ENCODE assay signal across 8 cellular contexts in the genomic region with DNA sequence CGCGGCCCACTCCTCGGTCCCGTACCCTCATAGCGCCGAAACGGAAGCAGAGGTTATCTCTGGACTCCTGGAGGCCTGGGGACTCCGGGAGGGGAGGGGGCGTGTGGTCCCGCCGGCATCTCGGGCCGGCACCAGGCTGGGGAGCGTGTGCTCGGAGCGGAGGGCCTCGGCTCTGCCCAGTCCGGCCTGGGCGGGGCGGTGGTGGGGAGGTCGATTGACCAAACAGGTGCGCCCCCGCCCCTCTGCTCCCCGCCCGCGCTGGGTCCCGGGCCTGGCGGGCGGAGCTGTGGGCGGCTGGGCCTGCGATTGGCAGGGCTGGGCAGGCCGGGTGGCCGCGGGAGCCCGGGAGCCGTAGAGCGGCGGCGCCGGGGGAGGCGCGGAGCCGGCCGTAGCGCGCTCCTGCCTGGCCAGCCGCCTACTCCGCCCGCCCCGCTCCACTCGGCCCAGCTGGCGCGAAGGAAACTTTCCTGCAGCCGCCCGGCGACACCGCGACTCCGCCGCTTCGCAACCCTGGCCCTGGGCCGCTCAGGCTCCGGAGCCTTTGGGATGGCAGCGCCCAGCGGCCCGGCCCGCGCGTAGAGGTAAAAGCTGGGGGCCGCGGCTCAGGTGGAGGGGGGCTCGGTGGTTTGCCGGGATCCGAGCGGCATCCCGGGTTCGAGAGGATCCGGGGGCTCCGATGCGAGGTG. TPM values are rescaled to one million over a fixed set of nuclear protein-coding genes. Genes with fewer than 3 reads are reported as not detected.
DNase-seq lines count a peak whose midpoint lies in the region; ATAC-seq and TF ChIP-seq lines count a peak whose summit lies in the region.

No MANE protein-coding gene starts in this region.

- BruUV-seq in A673 (replicated peaks; lab: Mats Ljungman, UMichigan) = no TSS peak

- no peak for TF ChIP-seq POLR2A in lower leg skin (IDR thresholded peaks at IDR 0.05)

- DNase-seq in A673 (ENCODE audit: low spot score) = no peak
- DNase-seq in lower leg skin (ENCODE audit: low spot score in 2 of 2) = peak in 1 of 2 donors; percentile 90
- peak; percentile 96 for DNase-seq in upper lobe of right lung
- no peak for DNase-seq in activated naive CD4-positive, alpha-beta T cell treated with anti-CD3 and anti-CD28 coated beads, Interleukin-2, amount 10 ng/mL, durations not matched to agents 7 days and 5 days

- H3K4me1 Mint-ChIP-seq in dendritic cell treated with granulocyte-macrophage colony-stimulating factor and Interleukin-4, amounts not matched to agents 40 ng/mL and 50 ng/mL, for 4 days (ENCODE audit: low read depth) = peaks cover 50% of the 10 kb centered on the region
- H3K4me1 Mint-ChIP-seq in activated naive CD4-positive, alpha-beta T cell treated with anti-CD3 and anti-CD28 coated beads, Interleukin-2, amount 10 ng/mL, durations not matched to agents 7 days and 5 days = no peaks in the 10 kb centered on the region

- H3K4me1 ChIP-seq in A673 (ENCODE audit: insufficient read depth, low read length, poor library complexity, severe bottlenecking) = no peaks in the 10 kb centered on the region
- H3K4me1 ChIP-seq in HUES6 (ENCODE audit: control insufficient read depth, insufficient read depth, low read length) = peaks cover 24% of the 10 kb centered on the region
- H3K4me1 ChIP-seq in upper lobe of right lung = peaks cover 34% of the 10 kb centered on the region

- no peaks in the 10 kb centered on the region for H3K36me3 Mint-ChIP-seq in dendritic cell treated with granulocyte-macrophage colony-stimulating factor and Interleukin-4, amounts not matched to agents 40 ng/mL and 50 ng/mL, for 4 days (ENCODE audit: low read depth)
- peaks cover 4% of the 10 kb centered on the region for H3K36me3 Mint-ChIP-seq in activated naive CD4-positive, alpha-beta T cell treated with anti-CD3 and anti-CD28 coated beads, Interleukin-2, amount 10 ng/mL, durations not matched to agents 7 days and 5 days

- H3K27ac Mint-ChIP-seq in dendritic cell treated with granulocyte-macrophage colony-stimulating factor and Interleukin-4, amounts not matched to agents 40 ng/mL and 50 ng/mL, for 4 days = no peak overlapping the region
- no peak overlapping the region for H3K27ac Mint-ChIP-seq in activated naive CD4-positive, alpha-beta T cell treated with anti-CD3 and anti-CD28 coated beads, Interleukin-2, amount 10 ng/mL, durations not matched to agents 7 days and 5 days

- peak overlapping the region; percentile 73 for H3K9ac ChIP-seq in HUES6 (ENCODE audit: low read length)

- CTCF ChIA-PET in A673 (lab: Charles Lee) = no interaction called here
- CTCF ChIA-PET in activated naive CD4-positive, alpha-beta T cell treated with anti-CD3 and anti-CD28 coated beads, Interleukin-2, amount 10 ng/mL, durations not matched to agents 7 days and 5 days (lab: Charles Lee) = no interaction called here

- intact Hi-C loops in A673 (cut with micrococcal nuclease; ENCODE audit: unreplicated experiment) (no loop called here), lower leg skin (cut with DNase I; ENCODE audit: low total_unique reads) (no loop called here), upper lobe of right lung (cut with DNase I) (no loop called here)
- intact Hi-C loops in dendritic cell treated with granulocyte-macrophage colony-stimulating factor and Interleukin-4, amounts not matched to agents 40 ng/mL and 50 ng/mL, for 4 days (cut with micrococcal nuclease) = no loop called here

- peak; percentile 91 for ATAC-seq in upper lobe of right lung
- ATAC-seq in GM21515 (IDR thresholded peaks at IDR 0.05; ENCODE audit: unreplicated experiment) = no peak
- ATAC-seq in GM21447 (IDR thresholded peaks at IDR 0.05; ENCODE audit: unreplicated experiment) = no peak

- WGBS in lower leg skin, 2 donors = 0 to 2% methylated on average over 24 to 35 of the region's 80 CpGs

- H3K27ac ChIP-seq in A673 (ENCODE audit: low read depth, low read length, poor library complexity, severe bottlenecking) (no peak overlapping the region), HUES6 (ENCODE audit: low read depth, low read length) (no peak overlapping the region), upper lobe of right lung (peak overlapping the region; percentile 87)

- H3K4me3 ChIP-seq in A673 (ENCODE audit: low read depth, low read length, poor library complexity, severe bottlenecking) = peak overlapping the region; percentile 48
- H3K4me3 ChIP-seq in HUES6 (ENCODE audit: low read depth, low read length) = peak overlapping the region; percentile 89
- peak overlapping the region; percentile 46 for H3K4me3 ChIP-seq in lower leg skin (ENCODE audit: low read depth, poor library complexity, severe bottlenecking)
- peak overlapping the region; percentile 65 for H3K4me3 ChIP-seq in upper lobe of right lung

- H3K36me3 ChIP-seq in A673 (ENCODE audit: insufficient read depth, low read length, poor library complexity, severe bottlenecking) (no peaks in the 10 kb centered on the region), HUES6 (ENCODE audit: control insufficient read depth, insufficient read depth, low read length) (no peaks in the 10 kb centered on the region), upper lobe of right lung (no peaks in the 10 kb centered on the region)

- H3K9me3 ChIP-seq in A673 (ENCODE audit: low read depth, low read length, poor library complexity, severe bottlenecking) (peaks cover 6% of the 10 kb centered on the region), HUES6 (ENCODE audit: control insufficient read depth, insufficient read depth, low read depth, low read length) (peaks cover 7% of the 10 kb centered on the region; the same call in 1 of the 2 replicates), upper lobe of right lung (no peaks in the 10 kb centered on the region)

- H3K27me3 Mint-ChIP-seq in dendritic cell treated with granulocyte-macrophage colony-stimulating factor and Interleukin-4, amounts not matched to agents 40 ng/mL and 50 ng/mL, for 4 days = peaks cover 61% of the 10 kb centered on the region
- peaks cover 77% of the 10 kb centered on the region for H3K27me3 Mint-ChIP-seq in activated naive CD4-positive, alpha-beta T cell treated with anti-CD3 and anti-CD28 coated beads, Interleukin-2, amount 10 ng/mL, durations not matched to agents 7 days and 5 days

- no peaks in the 10 kb centered on the region for H3K9me3 Mint-ChIP-seq in dendritic cell treated with granulocyte-macrophage colony-stimulating factor and Interleukin-4, amounts not matched to agents 40 ng/mL and 50 ng/mL, for 4 days
- H3K9me3 Mint-ChIP-seq in activated naive CD4-positive, alpha-beta T cell treated with anti-CD3 and anti-CD28 coated beads, Interleukin-2, amount 10 ng/mL, durations not matched to agents 7 days and 5 days = peaks cover 7% of the 10 kb centered on the region

- POLR2A ChIA-PET in A673 (lab: Charles Lee; ENCODE audit: low non-redundant PET) = interaction anchor here (0.7 kb wide), 1 partner anchor 91 kb away, joined by 3 read pairs; no protein-coding TSS in a partner anchor

- TF ChIP-seq CTCF in A673 (conservative IDR thresholded peaks at IDR 0.05; ENCODE audit: low read depth, low read length) (no peak), lower leg skin (IDR thresholded peaks at IDR 0.05) (no peak), upper lobe of right lung (IDR thresholded peaks at IDR 0.05) (no peak)

- H3K4me3 Mint-ChIP-seq in dendritic cell treated with granulocyte-macrophage colony-stimulating factor and Interleukin-4, amounts not matched to agents 40 ng/mL and 50 ng/mL, for 4 days = peak overlapping the region; percentile 70
- H3K4me3 Mint-ChIP-seq in activated naive CD4-positive, alpha-beta T cell treated with anti-CD3 and anti-CD28 coated beads, Interleukin-2, amount 10 ng/mL, durations not matched to agents 7 days and 5 days = no peak overlapping the region

- H3K27me3 ChIP-seq in A673 (replicated peaks; ENCODE audit: insufficient read depth, low read depth, low read length, poor library complexity) (peaks cover 58% of the 10 kb centered on the region), HUES6 (ENCODE audit: control insufficient read depth, insufficient read depth, low read length) (peaks cover 26% of the 10 kb centered on the region), upper lobe of right lung (peaks cover 15% of the 10 kb centered on the region)

RNA-seq across cellular contexts. Expression of gene DAB2IP, which starts 52.1 kb away (rescaled TPM):
- total RNA-seq in A673 (2021) = 34.5 and 44.5 TPM in 2 replicates
- 10 to 100 TPM; 42.5 to 68.0 (median 57.0) TPM for total RNA-seq in lower leg skin
- 81.6 TPM for total RNA-seq in upper lobe of right lung
